Comparison of ENCODE assay signal across 18 cellular contexts in the genomic region with DNA sequence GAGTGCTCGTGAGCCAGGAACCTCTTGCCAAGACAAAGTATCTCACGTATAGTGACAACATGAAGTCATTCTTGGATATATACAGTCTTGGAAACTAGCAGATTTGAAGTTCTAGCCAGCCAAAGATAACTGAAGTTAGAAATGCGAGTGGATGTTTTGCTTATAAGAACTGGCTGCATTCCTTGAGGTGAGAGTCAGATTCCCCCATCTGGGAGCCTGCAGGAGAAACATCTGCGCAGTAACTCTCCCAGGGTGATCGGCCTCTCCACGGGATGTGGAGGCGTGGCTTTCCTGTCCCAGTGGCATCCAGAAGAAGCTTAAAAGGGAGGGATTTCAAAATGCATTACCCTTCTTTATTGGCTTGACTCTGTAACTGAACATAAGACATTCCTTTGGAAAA.
DNase-seq lines count a peak whose midpoint lies in the region; ATAC-seq, FAIRE-seq and TF ChIP-seq lines count a peak whose summit lies in the region.
"Had no signal": no experiment of that assay in that cellular context is flagged by ENCODE, and none has a peak within 500 bp of the region (broad histone marks: within the 10 kb centered on the region; RNA-seq: fewer than 3 reads in every experiment).

No MANE protein-coding gene starts in this region.

- CTCF ChIA-PET in IMR-90 (lab: Yijun Ruan, JAX) = no interaction called here

- no peak overlapping the region for H3K27ac ChIP-seq in IMR-90 (ENCODE audit: insufficient read depth, low read length)
- no peak overlapping the region for H3K27ac ChIP-seq in iPS-20b (ENCODE audit: low read length)
- H3K27ac ChIP-seq: C4-2B, epithelial cell of prostate, KMS-11, thyroid gland had no signal

- no peak overlapping the region for H2BK15ac ChIP-seq in IMR-90 (ENCODE audit: low read depth, low read length)

- FAIRE-seq in GM19239 (lab: Jason Lieb, UNC) = no peak

- TF ChIP-seq CTCF in IMR-90 (conservative IDR thresholded peaks at IDR 0.05; ENCODE audit: low read depth, low read length) (no peak), cardiac fibroblast (IDR thresholded peaks at IDR 0.05; ENCODE audit: low read depth, low read length) (no peak)

- H3K56ac ChIP-seq in IMR-90 (ENCODE audit: extremely low read depth, insufficient read depth, low read length) = no peak overlapping the region

- H3K9me3 ChIP-seq in IMR-90 (ENCODE audit: control insufficient read depth, insufficient read depth, low read length) (peaks cover 35% of the 10 kb centered on the region), iPS-20b (ENCODE audit: insufficient read depth, low read depth, low read length) (no peaks in the 10 kb centered on the region)
- H3K9me3 ChIP-seq: thyroid gland had no signal

- no peak overlapping the region for H3K4me2 ChIP-seq in IMR-90 (ENCODE audit: low read depth, low read length)
- H3K4me2 ChIP-seq: KMS-11 had no signal

- TF ChIP-seq RAD21 in IMR-90 (IDR thresholded peaks at IDR 0.05; ENCODE audit: low read length) = no peak

- no peak for TF ChIP-seq POLR2A in IMR-90 (IDR thresholded peaks at IDR 0.05; ENCODE audit: low read depth, low read length)

- H2AFZ ChIP-seq in IMR-90 (replicated peaks; ENCODE audit: low read length, poor library complexity) = no peak overlapping the region

- H2BK5ac ChIP-seq in IMR-90 (ENCODE audit: low read depth, low read length, poor library complexity, severe bottlenecking) = no peak overlapping the region

- no peak overlapping the region for H2AK9ac ChIP-seq in IMR-90 (replicated peaks; ENCODE audit: low read depth, low read length, poor library complexity)

- H4K91ac ChIP-seq in IMR-90 (ENCODE audit: insufficient read depth, low read depth, low read length) = no peak overlapping the region

- no peak overlapping the region for H3K4ac ChIP-seq in IMR-90 (ENCODE audit: low read depth, low read length)

- H3K9me1 ChIP-seq in IMR-90 (ENCODE audit: insufficient read depth, low read length) = no peaks in the 10 kb centered on the region

- H3K79me1 ChIP-seq in IMR-90 (ENCODE audit: low read depth in 1 of 2, low read length in 2 of 2) = no peaks in the 10 kb centered on the region

- no peak overlapping the region for H3K9ac ChIP-seq in IMR-90 (ENCODE audit: low read depth, low read length)
- H3K9ac ChIP-seq in iPS-20b (ENCODE audit: low read depth, low read length) = no peak overlapping the region
- H3K9ac ChIP-seq: KMS-11 had no signal

- H3K23ac ChIP-seq in IMR-90 (ENCODE audit: low read depth, low read length) = no peak overlapping the region

- in situ Hi-C loops in IMR-90 (cut with MboI; ENCODE audit: low sequenced_read_pairs) = no loop called here

- H3K36me3 ChIP-seq in IMR-90 (ENCODE audit: control insufficient read depth, insufficient read depth, low read length) (no peaks in the 10 kb centered on the region), iPS-20b (ENCODE audit: insufficient read depth, low read depth, low read length) (no peaks in the 10 kb centered on the region)
- H3K36me3 ChIP-seq: thyroid gland had no signal

- DNase-seq in IMR-90 = peak; percentile 1
- peak; percentile 12 to 21 for DNase-seq in cardiac fibroblast (ENCODE audit: low read depth in 2 of 2)
- DNase-seq in sciatic nerve (ENCODE audit: low spot score) = no peak
- DNase-seq in GM19239 (ENCODE audit: insufficient read length, low spot score) = no peak
- no peak for DNase-seq in NCI-H2029 (lab: John Stamatoyannopoulos, UW)
- no peak for DNase-seq in NCI-H524 treated with DMSO at 0.1 percent for 48 hours (lab: John Stamatoyannopoulos, UW)
- DNase-seq: activated CD4-positive, CD25-positive, alpha-beta regulatory T cell; activated naive CD4-positive, alpha-beta T cell treated with anti-CD3 and anti-CD28 coated beads, Interleukin-2, amount 10 ng/mL, durations not matched to agents 7 days and 5 days; cerebellar nuclear complex; NCI-H1417 treated with DMSO at 0.1 percent for 48 hours; NCI-H510A; PC-3; SW 1271; thyroid gland had no signal

- no peak overlapping the region for H2AK5ac ChIP-seq in IMR-90 (ENCODE audit: low read depth, low read length)

- WGBS in IMR-90 (ENCODE audit: extremely low coverage in 2 of 2, insufficient read length in 1 of 2), 2 experiments = no CpG with 5 or more reads among the region's 7 CpGs

- dilution Hi-C loops in IMR-90 (cut with HindIII; ENCODE audit: low sequenced_read_pairs, unreplicated experiment) = no loop called here

- no peak overlapping the region for H4K8ac ChIP-seq in IMR-90 (ENCODE audit: low read depth in 2 of 2, low read length in 2 of 2)

- H3K18ac ChIP-seq in IMR-90 (ENCODE audit: low read depth, low read length) = no peak overlapping the region

- H3K27me3 ChIP-seq in IMR-90 (ENCODE audit: control insufficient read depth, insufficient read depth, low read length) = no peaks in the 10 kb centered on the region
- H3K27me3 ChIP-seq in iPS-20b (ENCODE audit: insufficient read depth, low read length) = no peaks in the 10 kb centered on the region
- H3K27me3 ChIP-seq: thyroid gland had no signal

- intact Hi-C loops in IMR-90 (cut with micrococcal nuclease) = no loop called here
- intact Hi-C loops in sciatic nerve (cut with DNase I) = no loop called here

- no peak overlapping the region for H2BK120ac ChIP-seq in IMR-90 (ENCODE audit: low read depth, low read length)

- no peaks in the 10 kb centered on the region for H4K20me1 ChIP-seq in IMR-90 (ENCODE audit: insufficient read depth, low read length)

- H3K14ac ChIP-seq in IMR-90 (replicated peaks; ENCODE audit: low read depth, low read length) = no peak overlapping the region

- H4K5ac ChIP-seq in IMR-90 (ENCODE audit: low read depth, low read length) = no peak overlapping the region

- BruUV-seq in IMR-90 (replicated peaks; lab: Mats Ljungman, UMichigan) = no TSS peak

- H2BK20ac ChIP-seq in IMR-90 (ENCODE audit: low read depth, low read length) = no peak overlapping the region

- POLR2A ChIA-PET in IMR-90 (lab: Charles Lee; ENCODE audit: unreplicated experiment) = no interaction called here

- H3K4me1 ChIP-seq in IMR-90 (ENCODE audit: control insufficient read depth, insufficient read depth, low read length) = no peaks in the 10 kb centered on the region
- H3K4me1 ChIP-seq in iPS-20b (ENCODE audit: insufficient read depth, low read length) = peaks cover 20% of the 10 kb centered on the region
- H3K4me1 ChIP-seq: thyroid gland had no signal

- H3K4me3 ChIP-seq in IMR-90 (ENCODE audit: insufficient read depth, low read depth, low read length) = no peak overlapping the region
- no peak overlapping the region for H3K4me3 ChIP-seq in cardiac fibroblast (replicated peaks in 1 of 2; ENCODE audit: low read depth in 2 of 2, low read length in 2 of 2)
- peak overlapping the region; percentile 23; the same call in 1 of the 2 replicates for H3K4me3 ChIP-seq in iPS-20b (ENCODE audit: low read length)
- H3K4me3 ChIP-seq: thyroid gland had no signal

- ATAC-seq in IMR-90 (ENCODE audit: low read depth) = no peak
- ATAC-seq in sciatic nerve = peak; percentile 85
- ATAC-seq: PC-3 had no signal

TF ChIP-seq in IMR-90, 13 proteins besides CTCF, POLR2A, EP300 and RAD21:
- TF ChIP-seq CEBPB (IDR thresholded peaks at IDR 0.05; ENCODE audit: low read depth, low read length) (no peak), NFE2L2 (IDR thresholded peaks at IDR 0.05; ENCODE audit: low read depth, low read length) (no peak), RCOR1 (IDR thresholded peaks at IDR 0.05; ENCODE audit: insufficient replicate concordance, low read length) (no peak), MAZ (IDR thresholded peaks at IDR 0.05; ENCODE audit: borderline replicate concordance, low read depth, low read length) (no peak), RFX5 (IDR thresholded peaks at IDR 0.05; ENCODE audit: low read depth, low read length) (no peak), CHD1 (IDR thresholded peaks at IDR 0.05; ENCODE audit: low read depth, low read length) (no peak)
- TF ChIP-seq, protein P1, sequence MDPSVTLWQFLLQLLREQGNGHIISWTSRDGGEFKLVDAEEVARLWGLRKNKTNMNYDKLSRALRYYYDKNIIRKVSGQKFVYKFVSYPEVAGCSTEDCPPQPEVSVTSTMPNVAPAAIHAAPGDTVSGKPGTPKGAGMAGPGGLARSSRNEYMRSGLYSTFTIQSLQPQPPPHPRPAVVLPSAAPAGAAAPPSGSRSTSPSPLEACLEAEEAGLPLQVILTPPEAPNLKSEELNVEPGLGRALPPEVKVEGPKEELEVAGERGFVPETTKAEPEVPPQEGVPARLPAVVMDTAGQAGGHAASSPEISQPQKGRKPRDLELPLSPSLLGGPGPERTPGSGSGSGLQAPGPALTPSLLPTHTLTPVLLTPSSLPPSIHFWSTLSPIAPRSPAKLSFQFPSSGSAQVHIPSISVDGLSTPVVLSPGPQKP (IDR thresholded peaks at IDR 0.05; ENCODE audit: borderline replicate concordance, low read depth, low read length) = no peak

Comparison
In these comparisons a context has a peak if more than half of its experiments do, and no peak if none do; other contexts are left out.
1. DNase-seq: peak in IMR-90 (single experiment) and cardiac fibroblast (2 of 2); none in sciatic nerve (single experiment), GM19239 (single experiment), NCI-H2029 (single experiment) and NCI-H524 treated with DMSO at 0.1 percent for 48 hours (single experiment).